In genomic region chr1:197927908-197928665, GRCh38 we compare ENCODE assay signal across 23 cellular contexts. TPM values are rescaled to one million over a fixed set of nuclear protein-coding genes. Genes with fewer than 3 reads are reported as not detected.
A peak's percentile ranks its signal among the peaks of the same experiment; 100 is the strongest.
DNase-seq lines count a peak whose midpoint lies in the region; ATAC-seq and TF ChIP-seq lines count a peak whose summit lies in the region.
"Had no signal": no experiment of that assay in that cellular context is flagged by ENCODE, and none has a peak within 500 bp of the region (broad histone marks: within the 10 kb centered on the region; RNA-seq: fewer than 3 reads in every experiment).

No MANE protein-coding gene starts in this region.

- H3K79me2 ChIP-seq in SU-DHL-6 (ENCODE audit: insufficient read depth, low read length) (no peaks in the 10 kb centered on the region), SK-N-SH (ENCODE audit: insufficient read depth) (no peaks in the 10 kb centered on the region)
- H3K79me2 ChIP-seq: hepatocyte had no signal

- H3K9ac ChIP-seq in SU-DHL-6 (ENCODE audit: low read length) (0 out of 2 replicates have a peak overlapping the region, but pooled peaks have one; percentile 2), endodermal cell (ENCODE audit: extremely low read depth, low read length, poor library complexity, severe bottlenecking) (no peak overlapping the region), SK-N-SH (no peak overlapping the region)

- H3F3A ChIP-seq in SU-DHL-6 (ENCODE audit: insufficient read depth), result peaks cover 6% of the 10 kb centered on the region; the same call in 1 of the 2 replicates
- H3F3A ChIP-seq in SK-N-SH (replicated peaks; ENCODE audit: insufficient read depth), result peaks cover 5% of the 10 kb centered on the region

- H3K9me3 Mint-ChIP-seq in activated CD4-positive, alpha-beta T cell treated with anti-CD3 and anti-CD28 coated beads for 36 hours (ENCODE audit: low read depth), result no peaks in the 10 kb centered on the region
- no peaks in the 10 kb centered on the region for H3K9me3 Mint-ChIP-seq in endodermal cell
- no peaks in the 10 kb centered on the region for H3K9me3 Mint-ChIP-seq in stimulated activated memory B cell treated with anti-CD40 and anti-IgM and Interleukin-4, amounts not matched to agents 10 μg/mL and 1 μg/mL and 100 μg/mL, for 72 hours
- H3K9me3 Mint-ChIP-seq in endothelial cell (ENCODE audit: unreplicated experiment), result no peaks in the 10 kb centered on the region
- H3K9me3 Mint-ChIP-seq: central memory CD8-positive, alpha-beta T cell had no signal

- no peaks in the 10 kb centered on the region for H4K20me1 ChIP-seq in SU-DHL-6 (ENCODE audit: low read depth, low read length)
- no peaks in the 10 kb centered on the region for H4K20me1 ChIP-seq in SK-N-SH (ENCODE audit: insufficient read depth)

- TF ChIP-seq EP300 in SK-N-SH (IDR thresholded peaks at IDR 0.05; ENCODE audit: borderline replicate concordance in 1 of 2, low read depth in 1 of 2, low read length in 1 of 2), result no peak

- H3K4me1 ChIP-seq in endodermal cell (ENCODE audit: control insufficient read depth, insufficient read depth, low read length) (no peaks in the 10 kb centered on the region), SK-N-SH (ENCODE audit: control insufficient read depth in 1 of 2, insufficient read depth in 2 of 2, low read depth in 1 of 2, low read length in 1 of 2) (peaks cover 0 to under 1% of the 10 kb centered on the region in 2 experiments; a peak in 1 of 4 replicates)
- H3K4me1 ChIP-seq: BE2C had no signal

- TF ChIP-seq RAD21 in SK-N-SH (IDR thresholded peaks at IDR 0.05; ENCODE audit: low read length), result no peak

- peak overlapping the region; percentile 77 for H2AFZ ChIP-seq in SU-DHL-6 (ENCODE audit: low read depth, low read length, severe bottlenecking)
- H2AFZ ChIP-seq in SK-N-SH (ENCODE audit: low read depth), result no peak overlapping the region
- H2AFZ ChIP-seq: hepatocyte had no signal

- ATAC-seq in activated CD4-positive, alpha-beta T cell treated with anti-CD3 and anti-CD28 coated beads for 36 hours, result peak; percentile 51
- no peak for ATAC-seq in stimulated activated memory B cell treated with anti-CD40 and anti-IgM and Interleukin-4, amounts not matched to agents 10 μg/mL and 1 μg/mL and 100 μg/mL, for 72 hours
- no peak for ATAC-seq in GM19023 (IDR thresholded peaks at IDR 0.05; ENCODE audit: unreplicated experiment)
- ATAC-seq: Panc1 had no signal

- H3K4me1 Mint-ChIP-seq in activated CD4-positive, alpha-beta T cell treated with anti-CD3 and anti-CD28 coated beads for 36 hours, result peaks cover 6% of the 10 kb centered on the region
- no peaks in the 10 kb centered on the region for H3K4me1 Mint-ChIP-seq in endodermal cell
- H3K4me1 Mint-ChIP-seq in stimulated activated memory B cell treated with anti-CD40 and anti-IgM and Interleukin-4, amounts not matched to agents 10 μg/mL and 1 μg/mL and 100 μg/mL, for 72 hours, result peaks cover 7% of the 10 kb centered on the region
- H3K4me1 Mint-ChIP-seq in endothelial cell (ENCODE audit: unreplicated experiment), result no peaks in the 10 kb centered on the region

- no peak for DNase-seq in activated CD4-positive, alpha-beta T cell treated with anti-CD3 and anti-CD28 coated beads for 36 hours
- no peak for DNase-seq in activated CD4-positive, alpha-beta T cell treated with anti-CD3 and anti-CD28 coated beads, Interleukin-2, amount 50 U/mL, for 4 hours
- no peak for DNase-seq in endodermal cell
- DNase-seq in SK-N-SH, result no peak
- no peak for DNase-seq in endothelial cell (ENCODE audit: low spot score)
- DNase-seq: activated CD4-positive, alpha-beta T cell treated with anti-CD3 and anti-CD28 coated beads, Interleukin-2, amount 50 U/mL, for 1 hour; amniotic stem cell; BE2C; DMS 273 treated with DMSO at 0.1 percent for 48 hours; GF-D8; islet precursor cell; stimulated activated CD4-positive, alpha-beta T cell treated with anti-CD3 and anti-CD28 coated beads, Interleukin-4, amount 100 ng/mL, for 24 hours had no signal

- H3K4me3 ChIP-seq in SU-DHL-6 (ENCODE audit: insufficient read depth, low read length, poor library complexity, severe bottlenecking) (peak overlapping the region; percentile 39), endodermal cell (ENCODE audit: low read length) (no peak overlapping the region), SK-N-SH (ENCODE audit: low read depth in 2 of 2, low read length in 1 of 2) (no peak overlapping the region)
- H3K4me3 ChIP-seq: GM12878, hepatocyte, SK-N-MC, thoracic aorta had no signal

- no peaks in the 10 kb centered on the region for H3K27me3 ChIP-seq in SU-DHL-6 (ENCODE audit: low read length)
- H3K27me3 ChIP-seq in endodermal cell (ENCODE audit: control insufficient read depth, insufficient read depth, low read length, poor library complexity, severe bottlenecking), result peaks cover 13% of the 10 kb centered on the region
- H3K27me3 ChIP-seq in SK-N-SH (ENCODE audit: insufficient read depth), result no peaks in the 10 kb centered on the region
- H3K27me3 ChIP-seq: BE2C had no signal

- CTCF ChIA-PET in activated CD4-positive, alpha-beta T cell treated with anti-CD3 and anti-CD28 coated beads for 36 hours (lab: Charles Lee), result interaction anchor here (0.7 to 0.8 kb wide), 3 partner anchors 25 to 406 kb away, joined by 3 read pairs; no protein-coding TSS in a partner anchor
- CTCF ChIA-PET in SK-N-SH (lab: Yijun Ruan, JAX), result interaction anchor here (0.7 to 2.9 kb wide), 5 partner anchors 10 to 407 kb away, joined by 3 to 14 read pairs (median 7); partner anchors contain the start of gene LHX9

- intact Hi-C loops in activated CD4-positive, alpha-beta T cell treated with anti-CD3 and anti-CD28 coated beads for 36 hours (cut with DNase I, micrococcal nuclease), result loop anchor here in 1 of 2 experiments (10.0 kb wide), 1 partner anchor 427 kb away; no protein-coding TSS in a partner anchor

- POLR2A ChIA-PET in activated CD4-positive, alpha-beta T cell treated with anti-CD3 and anti-CD28 coated beads for 36 hours (lab: Charles Lee), result no interaction called here
- POLR2A ChIA-PET in SK-N-SH (lab: Yijun Ruan, JAX), result no interaction called here

- WGBS in endodermal cell (ENCODE audit: insufficient coverage in 1 of 2, insufficient read length in 1 of 2), 2 experiments, result 92 to 94% methylated on average over 7 to 8 of the region's 8 CpGs
- 86% methylated on average over 8 of the region's 8 CpGs for WGBS in SK-N-SH (ENCODE audit: low lambda C conversion rate)

- H3K9me2 ChIP-seq in SU-DHL-6 (replicated peaks; ENCODE audit: insufficient read depth, low read length) (no peaks in the 10 kb centered on the region), SK-N-SH (no peaks in the 10 kb centered on the region)

- no peaks in the 10 kb centered on the region for H3K9me3 ChIP-seq in SU-DHL-6 (ENCODE audit: insufficient read depth, low read length)
- H3K9me3 ChIP-seq in endodermal cell (ENCODE audit: control insufficient read depth, low read length), result no peaks in the 10 kb centered on the region
- no peaks in the 10 kb centered on the region for H3K9me3 ChIP-seq in SK-N-SH
- H3K9me3 ChIP-seq: BE2C, thoracic aorta had no signal

- H3K27ac ChIP-seq in SU-DHL-6 (ENCODE audit: low read depth, low read length), result no peak overlapping the region
- H3K27ac ChIP-seq in endodermal cell (ENCODE audit: low read depth, low read length), result no peak overlapping the region
- no peak overlapping the region for H3K27ac ChIP-seq in SK-N-SH (ENCODE audit: low read depth in 2 of 2, low read length in 1 of 2)
- H3K27ac ChIP-seq: hepatocyte, SK-N-MC, thoracic aorta had no signal

- TF ChIP-seq CTCF in SU-DHL-6 (IDR thresholded peaks at IDR 0.05; ENCODE audit: insufficient read depth, low read length, poor library complexity, severe bottlenecking) (no peak), endodermal cell (conservative IDR thresholded peaks at IDR 0.05) (no peak), SK-N-SH (IDR thresholded peaks at IDR 0.05) (no peak), endothelial cell (IDR thresholded peaks at IDR 0.05; ENCODE audit: unreplicated experiment) (no peak)

- H3K27me3 Mint-ChIP-seq in activated CD4-positive, alpha-beta T cell treated with anti-CD3 and anti-CD28 coated beads for 36 hours, result peaks cover 47% of the 10 kb centered on the region
- H3K27me3 Mint-ChIP-seq in endodermal cell (ENCODE audit: insufficient read depth) (peaks cover 43% of the 10 kb centered on the region), endothelial cell (ENCODE audit: unreplicated experiment) (no peaks in the 10 kb centered on the region)
- peaks cover 48% of the 10 kb centered on the region for H3K27me3 Mint-ChIP-seq in stimulated activated memory B cell treated with anti-CD40 and anti-IgM and Interleukin-4, amounts not matched to agents 10 μg/mL and 1 μg/mL and 100 μg/mL, for 72 hours

- H3K36me3 ChIP-seq in SU-DHL-6 (ENCODE audit: low read length), result no peaks in the 10 kb centered on the region
- no peaks in the 10 kb centered on the region for H3K36me3 ChIP-seq in endodermal cell (ENCODE audit: control insufficient read depth, insufficient read depth, low read length)
- peaks cover 59 to 87% of the 10 kb centered on the region in 2 experiments for H3K36me3 ChIP-seq in SK-N-SH (replicated peaks in 1 of 2; ENCODE audit: control insufficient read depth in 1 of 2, insufficient read depth in 2 of 2, low read length in 1 of 2)
- H3K36me3 ChIP-seq: thoracic aorta had no signal

- no peak overlapping the region for H3K27ac Mint-ChIP-seq in activated CD4-positive, alpha-beta T cell treated with anti-CD3 and anti-CD28 coated beads for 36 hours
- H3K27ac Mint-ChIP-seq in endodermal cell, result no peak overlapping the region
- H3K27ac Mint-ChIP-seq in stimulated activated memory B cell treated with anti-CD40 and anti-IgM and Interleukin-4, amounts not matched to agents 10 μg/mL and 1 μg/mL and 100 μg/mL, for 72 hours, result no peak overlapping the region
- H3K27ac Mint-ChIP-seq in endothelial cell (ENCODE audit: unreplicated experiment), result no peak overlapping the region

- peak overlapping the region; percentile 55 for H3K4me3 Mint-ChIP-seq in activated CD4-positive, alpha-beta T cell treated with anti-CD3 and anti-CD28 coated beads for 36 hours
- H3K4me3 Mint-ChIP-seq in endodermal cell (peak overlapping the region; percentile 47), endothelial cell (ENCODE audit: unreplicated experiment) (no peak overlapping the region)
- H3K4me3 Mint-ChIP-seq in stimulated activated memory B cell treated with anti-CD40 and anti-IgM and Interleukin-4, amounts not matched to agents 10 μg/mL and 1 μg/mL and 100 μg/mL, for 72 hours, result peak overlapping the region; percentile 64
- H3K4me3 Mint-ChIP-seq: central memory CD8-positive, alpha-beta T cell had no signal

- H3K4me2 ChIP-seq in SU-DHL-6 (ENCODE audit: low read depth, low read length, poor library complexity, severe bottlenecking), result peak overlapping the region; percentile 74
- H3K4me2 ChIP-seq in SK-N-SH, result no peak overlapping the region

- no peaks in the 10 kb centered on the region for H3K36me3 Mint-ChIP-seq in activated CD4-positive, alpha-beta T cell treated with anti-CD3 and anti-CD28 coated beads for 36 hours (ENCODE audit: low read depth)
- no peaks in the 10 kb centered on the region for H3K36me3 Mint-ChIP-seq in endodermal cell (ENCODE audit: low read depth)
- H3K36me3 Mint-ChIP-seq in stimulated activated memory B cell treated with anti-CD40 and anti-IgM and Interleukin-4, amounts not matched to agents 10 μg/mL and 1 μg/mL and 100 μg/mL, for 72 hours, result no peaks in the 10 kb centered on the region
- no peaks in the 10 kb centered on the region for H3K36me3 Mint-ChIP-seq in endothelial cell (ENCODE audit: low read depth, unreplicated experiment)

RNA-seq across cellular contexts. Expression of gene LHX9, which starts 10.9 kb away (rescaled TPM):
- total RNA-seq in activated CD4-positive, alpha-beta T cell treated with anti-CD3 and anti-CD28 coated beads for 36 hours, result not detected
- total RNA-seq in endodermal cell, result not detected
- 7.5 TPM for polyA plus RNA-seq in endodermal cell (2013, experiment 1 of 2)
- 6.1 TPM for polyA plus RNA-seq in endodermal cell (2013, experiment 2 of 2)
- 7.3 and 8.1 TPM in 2 replicates for polyA plus RNA-seq in SK-N-SH (2012; rRNA removed)
- 4.1 and 5.6 TPM in 2 replicates for polyA plus RNA-seq in SK-N-SH (2012; cell fraction: cytosol; rRNA removed)
- polyA plus RNA-seq in SK-N-SH (2012; cell fraction: nucleus; rRNA removed), result 8.9 and 12.9 TPM in 2 replicates
- not detected for total RNA-seq in endothelial cell (ENCODE audit: unreplicated experiment)
- total RNA-seq: GM12878, hepatocyte, lung microvascular endothelial cell, thoracic aorta had no signal
- polyA plus RNA-seq: GM12878, hepatocyte had no signal

RNA-seq across cellular contexts. Expression of gene C1orf53, which starts 25.7 kb away (rescaled TPM):
- total RNA-seq in activated CD4-positive, alpha-beta T cell treated with anti-CD3 and anti-CD28 coated beads for 36 hours, result under 1 TPM in 1 of 2 experiments, not detected in 1; 0.66 TPM
- 1 to 10 TPM; 1.7 to 3.5 TPM for total RNA-seq in endodermal cell
- polyA plus RNA-seq in endodermal cell (2013, experiment 1 of 2), result 2.4 TPM
- polyA plus RNA-seq in endodermal cell (2013, experiment 2 of 2), result 3.4 TPM
- polyA plus RNA-seq in SK-N-SH (2012; rRNA removed), result 22.9 and 24.9 TPM in 2 replicates
- 29.8 and 34.4 TPM in 2 replicates for polyA plus RNA-seq in SK-N-SH (2012; cell fraction: cytosol; rRNA removed)
- polyA plus RNA-seq in SK-N-SH (2012; cell fraction: nucleus; rRNA removed), result 7.0 and 12.2 TPM in 2 replicates
- total RNA-seq in endothelial cell (ENCODE audit: unreplicated experiment), result 2.4 TPM
- total RNA-seq: skeletal muscle tissue, thoracic aorta had no signal
